Comparison of ENCODE assay signal across 19 cellular contexts in the genomic region with DNA sequence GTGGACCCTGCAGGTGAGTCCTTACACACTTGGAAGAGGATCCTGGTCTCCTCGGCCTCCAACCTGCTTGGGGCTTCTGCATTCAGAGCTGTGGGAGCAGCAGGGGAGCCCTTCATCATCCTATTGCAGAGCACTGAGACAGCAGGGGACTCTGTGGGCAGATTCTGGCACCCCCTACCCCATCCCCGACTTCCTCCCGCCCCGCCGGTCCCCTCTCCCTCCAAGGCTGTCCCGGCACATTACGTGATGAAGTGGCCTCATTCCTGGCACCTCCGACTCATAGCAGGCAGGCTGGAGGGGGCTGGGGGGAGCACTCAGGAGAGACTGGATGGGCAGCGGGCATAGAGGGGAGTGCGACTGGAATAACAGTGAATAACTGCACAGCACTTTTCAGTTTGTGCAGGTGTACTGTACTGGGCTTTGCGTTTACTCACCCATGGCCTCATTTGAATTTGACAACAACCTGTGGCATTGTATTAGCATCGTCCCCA.
"Had no signal": no experiment of that assay in that cellular context is flagged by ENCODE, and none has a peak within 500 bp of the region (broad histone marks: within the 10 kb centered on the region; RNA-seq: fewer than 3 reads in every experiment).

No MANE protein-coding gene starts in this region.

- H3K4me3 Mint-ChIP-seq: naive B cell, nephron had no signal

- H3K4me1 Mint-ChIP-seq: naive B cell, nephron had no signal

- H3K4me2 ChIP-seq: hepatocyte had no signal

- H3K4me1 ChIP-seq: colonic mucosa, left ventricle myocardium inferior, lower lobe of right lung, prostate gland, right lobe of liver, spleen had no signal

- H3K27me3 ChIP-seq: colonic mucosa, hepatocyte, ovary, right lobe of liver had no signal

- H2AFZ ChIP-seq: hepatocyte had no signal

- H3K36me3 Mint-ChIP-seq: naive B cell had no signal

- DNase-seq: effector CD4-positive, alpha-beta T cell; foreskin melanocyte; kidney; left cardiac atrium; left ventricle myocardium inferior; lower lobe of right lung; mesenchymal stem cell; naive B cell; ovary; spleen; stimulated activated CD4-positive, alpha-beta T cell treated with anti-CD3 and anti-CD28 coated beads, Interleukin-15, amount 100 ng/mL, for 24 hours; stimulated activated CD4-positive, alpha-beta T cell treated with anti-CD3 and anti-CD28 coated beads, Interleukin-1b, Interleukin-23, amount 100 ng/mL, for 48 hours; stimulated activated naive CD4-positive, alpha-beta T cell; trophoblast cell had no signal

- H3K9me3 Mint-ChIP-seq: naive B cell, nephron had no signal

- H3K79me2 ChIP-seq: hepatocyte had no signal

- H3K9me3 ChIP-seq: colonic mucosa, left ventricle myocardium inferior, lower lobe of right lung, ovary, prostate gland, right lobe of liver, spleen had no signal

- ATAC-seq: left cardiac atrium, lower lobe of right lung, right lobe of liver had no signal

- H3K27ac ChIP-seq: colonic mucosa, hepatocyte, left ventricle myocardium inferior, lower lobe of right lung, ovary, prostate gland, right lobe of liver, spleen had no signal

- H3K27ac Mint-ChIP-seq: naive B cell, nephron had no signal
